Comparison of ENCODE assay signal across 1 cellular context in the genomic region with DNA sequence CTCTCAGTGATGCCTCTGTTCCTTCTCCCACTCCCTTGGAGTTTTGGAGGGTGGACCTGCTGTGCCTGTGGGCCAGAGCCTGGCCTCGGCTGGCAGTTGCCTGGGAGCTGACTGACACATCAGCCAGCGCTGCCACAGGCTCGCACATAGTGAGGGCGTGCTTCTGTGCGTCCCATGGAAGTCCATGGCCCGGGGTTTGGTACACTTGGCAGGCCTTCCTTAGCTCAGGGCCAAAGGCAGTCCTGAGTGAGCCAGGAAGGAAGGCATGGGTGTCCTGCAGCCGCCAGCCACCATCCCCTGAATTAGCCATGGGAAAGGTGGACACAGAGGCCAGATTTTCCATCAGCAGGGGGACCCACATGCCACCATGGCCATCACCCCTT.
TF ChIP-seq lines count a peak whose summit lies in the region.

No MANE protein-coding gene starts in this region.

TF ChIP-seq in IMR-90, 13 proteins besides CTCF, POLR2A, EP300 and RAD21 (continued from another document):
- no peak for TF ChIP-seq BHLHE40 (IDR thresholded peaks at IDR 0.05; ENCODE audit: low read depth, low read length)
- TF ChIP-seq USF2 (IDR thresholded peaks at IDR 0.05; ENCODE audit: low read depth, low read length): no peak
- no peak for TF ChIP-seq SMC3 (IDR thresholded peaks at IDR 0.05; ENCODE audit: low read depth, low read length)
- TF ChIP-seq RCOR1 (IDR thresholded peaks at IDR 0.05; ENCODE audit: insufficient replicate concordance, low read length): no peak
- no peak for TF ChIP-seq ELK1 (IDR thresholded peaks at IDR 0.05; ENCODE audit: borderline replicate concordance, low read depth, low read length)
